8 cellular contexts compared by ENCODE assay signal in the genomic region with DNA sequence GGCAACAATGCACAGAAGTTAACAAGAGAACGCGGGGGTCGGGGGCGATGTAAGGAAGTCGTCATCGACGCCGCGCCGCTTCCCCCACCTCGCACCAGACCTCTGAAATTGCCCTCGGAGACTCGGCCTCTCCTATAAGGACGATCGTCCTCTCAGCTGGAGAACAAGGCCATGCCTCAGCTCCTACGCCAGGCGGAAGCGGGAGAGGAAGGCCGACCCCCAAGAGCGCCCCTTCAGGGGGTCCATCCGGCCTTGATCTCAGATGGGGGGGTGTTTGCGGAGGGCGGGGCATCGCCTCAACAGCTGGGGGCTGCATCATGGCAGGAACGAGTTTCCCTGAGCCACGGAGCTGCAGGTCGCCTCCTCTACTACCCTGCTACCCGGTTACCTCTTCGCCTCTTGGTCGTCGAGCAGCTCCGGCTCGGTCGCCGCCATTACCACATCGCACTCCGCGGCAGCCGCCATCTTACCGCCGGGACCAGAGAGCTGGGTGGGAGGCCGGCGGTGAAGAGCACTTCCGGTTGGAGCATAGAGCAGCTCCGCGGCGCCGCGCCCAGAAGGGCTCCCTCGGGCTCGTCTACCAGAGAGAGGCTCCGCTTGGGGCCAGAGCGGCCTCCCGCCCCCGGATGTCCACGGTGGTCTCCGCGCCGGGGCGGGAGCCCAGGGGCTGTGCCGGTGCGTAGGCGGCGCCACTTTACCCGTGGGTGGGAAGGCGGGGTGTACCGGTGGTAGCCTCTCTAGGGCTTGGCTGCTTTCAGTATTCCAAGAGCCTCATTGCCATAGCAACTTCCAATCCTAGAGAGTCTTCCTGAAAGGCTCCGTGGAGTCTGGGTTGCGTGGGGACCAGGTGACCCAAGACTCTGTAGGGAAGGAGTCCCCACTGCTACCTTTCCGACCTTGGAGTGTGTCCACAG. TPM values are rescaled to one million over a fixed set of nuclear protein-coding genes. Genes with fewer than 3 reads are reported as not detected.
A peak's percentile ranks its signal among the peaks of the same experiment; 100 is the strongest.
DNase-seq lines count a peak whose midpoint lies in the region; ATAC-seq and TF ChIP-seq lines count a peak whose summit lies in the region.

A gene with protein sequence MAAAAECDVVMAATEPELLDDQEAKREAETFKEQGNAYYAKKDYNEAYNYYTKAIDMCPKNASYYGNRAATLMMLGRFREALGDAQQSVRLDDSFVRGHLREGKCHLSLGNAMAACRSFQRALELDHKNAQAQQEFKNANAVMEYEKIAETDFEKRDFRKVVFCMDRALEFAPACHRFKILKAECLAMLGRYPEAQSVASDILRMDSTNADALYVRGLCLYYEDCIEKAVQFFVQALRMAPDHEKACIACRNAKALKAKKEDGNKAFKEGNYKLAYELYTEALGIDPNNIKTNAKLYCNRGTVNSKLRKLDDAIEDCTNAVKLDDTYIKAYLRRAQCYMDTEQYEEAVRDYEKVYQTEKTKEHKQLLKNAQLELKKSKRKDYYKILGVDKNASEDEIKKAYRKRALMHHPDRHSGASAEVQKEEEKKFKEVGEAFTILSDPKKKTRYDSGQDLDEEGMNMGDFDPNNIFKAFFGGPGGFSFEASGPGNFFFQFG (minus strand): TSS at position 488 of the 914 bp plus-strand sequence. CDS start 23 bp downstream, at position 465.

- H4K5ac ChIP-seq in H9 (ENCODE audit: insufficient read length, low read depth, low read length): peak within 1 kb of the TSS; percentile 43

- peaks cover 14% of the 10 kb centered on the region for H3K23me2 ChIP-seq in H9 (ENCODE audit: insufficient read length, low read depth, low read length, poor library complexity, severe bottlenecking)

- H3K9ac ChIP-seq in ES-I3 (ENCODE audit: low read depth, low read length): peak within 1 kb of the TSS; percentile 93
- peak within 1 kb of the TSS; percentile 88 for H3K9ac ChIP-seq in H9 (ENCODE audit: extremely low read depth, insufficient read length, low read length)
- peak within 1 kb of the TSS; percentile 94 for H3K9ac ChIP-seq in MM.1S (ENCODE audit: low read length)

- no CpG with 5 or more reads among the region's 70 CpGs for WGBS in H9 (ENCODE audit: extremely low coverage, insufficient read length, low lambda C conversion rate)

- H3K79me1 ChIP-seq in H9 (ENCODE audit: insufficient read depth, low read depth, low read length, poor library complexity, severe bottlenecking): no peaks in the 10 kb centered on the region

- H3K4me3 Mint-ChIP-seq in H9: peak within 1 kb of the TSS; percentile 97 to 99

- DNase-seq in H9 (peak; percentile 96), MM.1S (peak; percentile 91), SIG-M5 treated with dmso at 0.1 percent for 504 hours (lab: John Stamatoyannopoulos, UW; ENCODE audit: unreplicated experiment) (peak; percentile 96), activated gamma-delta T cell treated with Interleukin-2 at 50 U/mL for 16 hours (peak; percentile 87), foreskin keratinocyte (peak; percentile 89 to 91), stromal cell of bone marrow (ENCODE audit: low read depth) (peak; percentile 83)

- H3K4ac ChIP-seq in H9 (ENCODE audit: low read depth, low read length): peak within 1 kb of the TSS; percentile 1; the same call in 1 of the 2 replicates

- TF ChIP-seq CTCF in H9 (conservative IDR thresholded peaks at IDR 0.05): no peak
- no peak for TF ChIP-seq CTCF in MM.1S (IDR thresholded peaks at IDR 0.05; ENCODE audit: low read length)
- peak; percentile 19 for TF ChIP-seq CTCF in foreskin keratinocyte (conservative IDR thresholded peaks at IDR 0.05)

- peak within 1 kb of the TSS; percentile 21 for H2AK5ac ChIP-seq in H9 (ENCODE audit: insufficient read length, low read length)

- H4K20me1 ChIP-seq in H9 (ENCODE audit: control insufficient read depth, insufficient read depth, insufficient read length) (no peaks in the 10 kb centered on the region), MM.1S (ENCODE audit: insufficient read depth, low read length) (no peaks in the 10 kb centered on the region)

- no peaks in the 10 kb centered on the region for H3K27me3 Mint-ChIP-seq in H9 (ENCODE audit: low read depth)

- no peaks in the 10 kb centered on the region for H3F3A ChIP-seq in MM.1S (ENCODE audit: insufficient read depth, low read length)

- H3K79me2 ChIP-seq in H9 (ENCODE audit: insufficient read depth, low read length): peaks cover 24% of the 10 kb centered on the region; the same call in 1 of the 2 replicates
- peaks cover 75% of the 10 kb centered on the region for H3K79me2 ChIP-seq in MM.1S (ENCODE audit: low read length)

- H2BK12ac ChIP-seq in H9 (ENCODE audit: insufficient read length, low read depth, low read length): no peak within 1 kb of the TSS

- H3K56ac ChIP-seq in H9 (ENCODE audit: insufficient read length, low read depth, low read length): peak within 1 kb of the TSS; percentile 20

- peak within 1 kb of the TSS; percentile 24 for H3T11ph ChIP-seq in H9 (ENCODE audit: low read length)

- peak within 1 kb of the TSS; percentile 79 for H3K4me2 ChIP-seq in H9 (ENCODE audit: insufficient read depth, insufficient read length, low read length)
- H3K4me2 ChIP-seq in MM.1S (ENCODE audit: low read depth, low read length): peak within 1 kb of the TSS; percentile 90

- H3K4me3 ChIP-seq in MM.1S (ENCODE audit: low read length): peak within 1 kb of the TSS; percentile 91
- peak within 1 kb of the TSS; percentile 85 for H3K4me3 ChIP-seq in neuron (ENCODE audit: low read length)

- H3K9me2 ChIP-seq in MM.1S (replicated peaks; ENCODE audit: insufficient read depth, low read length): no peaks in the 10 kb centered on the region

- peak within 1 kb of the TSS; percentile 94 for H3K14ac ChIP-seq in H9 (ENCODE audit: insufficient read depth, low read length)

- no peak within 1 kb of the TSS for H4K8ac ChIP-seq in H9 (replicated peaks; ENCODE audit: insufficient read length, low read depth, low read length)

- H2BK120ac ChIP-seq in H9 (ENCODE audit: low read depth, low read length, poor library complexity, severe bottlenecking): peak within 1 kb of the TSS; percentile 7

- H3K9me3 ChIP-seq in ES-I3 (ENCODE audit: control insufficient read depth, insufficient read depth, low read length): no peaks in the 10 kb centered on the region
- H3K9me3 ChIP-seq in H9 (ENCODE audit: control insufficient read depth, low read depth, low read length): no peaks in the 10 kb centered on the region
- no peaks in the 10 kb centered on the region for H3K9me3 ChIP-seq in MM.1S (replicated peaks; ENCODE audit: insufficient read depth, low read length)
- no peaks in the 10 kb centered on the region for H3K9me3 ChIP-seq in neuron (ENCODE audit: low read length)

- H3K27me3 ChIP-seq in H9 (ENCODE audit: insufficient read depth, low read length): no peaks in the 10 kb centered on the region; the same call in 1 of the 2 replicates
- H3K27me3 ChIP-seq in MM.1S (replicated peaks; ENCODE audit: insufficient read depth, low read length): no peaks in the 10 kb centered on the region
- no peaks in the 10 kb centered on the region for H3K27me3 ChIP-seq in foreskin keratinocyte
- H3K27me3 ChIP-seq in neuron (ENCODE audit: insufficient read depth, low read length): no peaks in the 10 kb centered on the region

- H3K4me1 ChIP-seq in ES-I3 (ENCODE audit: insufficient read depth, low read length) (peaks cover 12% of the 10 kb centered on the region), H9 (ENCODE audit: insufficient read depth, low read length) (peaks cover 8% of the 10 kb centered on the region; the same call in 1 of the 2 replicates), MM.1S (ENCODE audit: low read length) (peaks cover 25% of the 10 kb centered on the region), foreskin keratinocyte (no peaks in the 10 kb centered on the region), neuron (ENCODE audit: insufficient read depth, low read length) (peaks cover 25% of the 10 kb centered on the region)

- H2BK5ac ChIP-seq in H9 (ENCODE audit: insufficient read length, low read length): peak within 1 kb of the TSS; percentile 59

- H4K91ac ChIP-seq in H9 (ENCODE audit: insufficient read length, low read depth, low read length): no peak within 1 kb of the TSS

- no peak within 1 kb of the TSS for H2AFZ ChIP-seq in H9 (ENCODE audit: low read length)
- peak within 1 kb of the TSS; percentile 77 for H2AFZ ChIP-seq in MM.1S (ENCODE audit: low read length)
- peak within 1 kb of the TSS; percentile 54 for H2AFZ ChIP-seq in neuron (ENCODE audit: low read depth, low read length)

- peaks cover 6 to 26% (median 15%) of the 10 kb centered on the region in 3 experiments for H3K36me3 Mint-ChIP-seq in H9 (ENCODE audit: insufficient read depth in 1 of 3, low read depth in 3 of 3)

- H3K27ac Mint-ChIP-seq in H9: peak within 1 kb of the TSS; percentile 98 to 100 (median 100)

- H3K27ac ChIP-seq in H9 (ENCODE audit: insufficient read length, low read depth, low read length) (peak within 1 kb of the TSS; percentile 61), MM.1S (ENCODE audit: low read length) (peak within 1 kb of the TSS; percentile 51; the same call in 1 of the 2 replicates), foreskin keratinocyte (peak within 1 kb of the TSS; percentile 77)

- H3K23ac ChIP-seq in H9 (ENCODE audit: insufficient read length, low read depth, low read length): no peak within 1 kb of the TSS

- peaks cover 46 to 55% of the 10 kb centered on the region in 2 experiments for H3K4me1 Mint-ChIP-seq in H9

- peak; percentile 80 for ATAC-seq in foreskin keratinocyte

- no peak within 1 kb of the TSS for H2BK15ac ChIP-seq in H9 (ENCODE audit: low read depth, low read length)

- peak within 1 kb of the TSS; percentile 96 for H3K18ac ChIP-seq in H9 (ENCODE audit: insufficient read length, low read depth, low read length)

- H3K36me3 ChIP-seq in ES-I3 (ENCODE audit: insufficient read depth, low read length) (peaks cover 4% of the 10 kb centered on the region), MM.1S (replicated peaks; ENCODE audit: insufficient read depth, low read length) (no peaks in the 10 kb centered on the region), neuron (ENCODE audit: insufficient read depth, low read length) (peaks cover 10% of the 10 kb centered on the region)

- no peaks in the 10 kb centered on the region for H3K9me3 Mint-ChIP-seq in H9

- H2BK20ac ChIP-seq in H9 (ENCODE audit: low read depth, low read length, poor library complexity, severe bottlenecking): no peak within 1 kb of the TSS

RNA-seq across cellular contexts. Expression of the gene that starts here (rescaled TPM):
- 135 and 141 TPM in 2 replicates for total RNA-seq in H9 (2021)
- total RNA-seq in foreskin keratinocyte: 96.5 and 102 TPM in 2 replicates
- polyA plus RNA-seq in foreskin keratinocyte: 98.8 and 101 TPM in 2 replicates

Comparison
In these comparisons a context has a peak if more than half of its experiments do, and no peak if none do; other contexts are left out.
1. Peak in every context shown above with its lines: DNase-seq, ATAC-seq, H3K4me3 ChIP-seq and H3K27ac ChIP-seq.